2 cellular contexts compared by ENCODE assay signal in the genomic region with DNA sequence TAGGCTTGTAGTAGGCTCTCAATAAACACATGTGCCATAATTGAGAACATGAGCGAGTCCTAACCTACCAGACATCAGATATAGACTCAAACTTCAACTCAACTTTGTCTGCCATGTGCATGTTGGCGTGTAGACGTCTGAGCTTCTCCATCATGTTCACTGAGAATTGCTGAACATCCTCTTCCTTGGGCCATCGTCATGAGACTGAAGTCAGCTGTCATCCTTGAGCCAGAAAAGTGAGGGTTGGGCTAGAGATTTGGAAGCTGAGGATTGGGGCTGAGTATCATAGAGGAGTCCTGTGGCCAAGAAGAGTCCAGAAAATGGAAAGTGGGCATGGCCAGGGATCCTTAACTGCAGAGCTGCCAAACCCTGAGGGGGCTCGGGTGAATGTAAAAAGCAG.
A peak's percentile ranks its signal among the peaks of the same experiment; 100 is the strongest.
TF ChIP-seq lines count a peak whose summit lies in the region.

No MANE protein-coding gene starts in this region.

TF ChIP-seq in HepG2, 621 proteins besides CTCF, POLR2A, EP300 and RAD21 (continued from another document):
- TF ChIP-seq SOX13 (IDR thresholded peaks at IDR 0.05) (no peak), SOX13 (CRISPR knock-in tag; conservative IDR thresholded peaks at IDR 0.05 in 1 of 2, IDR thresholded peaks at IDR 0.05 in 1 of 2) (no peak), MNT (IDR thresholded peaks at IDR 0.05) (0 out of 2 replicates have a peak, but pooled peaks have one; percentile 11)

TF ChIP-seq in WTC11, 78 proteins besides CTCF, POLR2A, EP300 and RAD21:
- TF ChIP-seq, protein P1, sequence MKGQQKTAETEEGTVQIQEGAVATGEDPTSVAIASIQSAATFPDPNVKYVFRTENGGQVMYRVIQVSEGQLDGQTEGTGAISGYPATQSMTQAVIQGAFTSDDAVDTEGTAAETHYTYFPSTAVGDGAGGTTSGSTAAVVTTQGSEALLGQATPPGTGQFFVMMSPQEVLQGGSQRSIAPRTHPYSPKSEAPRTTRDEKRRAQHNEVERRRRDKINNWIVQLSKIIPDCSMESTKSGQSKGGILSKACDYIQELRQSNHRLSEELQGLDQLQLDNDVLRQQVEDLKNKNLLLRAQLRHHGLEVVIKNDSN (CRISPR knock-in tag; IDR thresholded peaks at IDR 0.05), result no peak
- TF ChIP-seq ZNF317 (CRISPR knock-in tag; IDR thresholded peaks at IDR 0.05; ENCODE audit: borderline replicate concordance, low read depth), result peak; percentile 91
